In genomic region chrX:1500701-1501624, GRCh38 we compare ENCODE assay signal across 9 cellular contexts. TPM values are rescaled to one million over a fixed set of nuclear protein-coding genes. Genes with fewer than 3 reads are reported as not detected.
A peak's percentile ranks its signal among the peaks of the same experiment; 100 is the strongest.
DNase-seq lines count a peak whose midpoint lies in the region; ATAC-seq and TF ChIP-seq lines count a peak whose summit lies in the region.
"Had no signal": no experiment of that assay in that cellular context is flagged by ENCODE, and none has a peak within 500 bp of the region (broad histone marks: within the 10 kb centered on the region; RNA-seq: fewer than 3 reads in every experiment).

No MANE protein-coding gene starts in this region.

- no peak for TF ChIP-seq CTCF in chondrocyte (IDR thresholded peaks at IDR 0.05)

- H3K27me3 Mint-ChIP-seq in CD4-positive, alpha-beta memory T cell = no peaks in the 10 kb centered on the region
- peaks cover 1% of the 10 kb centered on the region for H3K27me3 Mint-ChIP-seq in chondrocyte (ENCODE audit: low read depth)

- peaks cover 19 to 52% (median 30%) of the 10 kb centered on the region in 4 donors for H3K4me1 Mint-ChIP-seq in CD4-positive, alpha-beta memory T cell
- H3K4me1 Mint-ChIP-seq in chondrocyte (ENCODE audit: low read depth) = no peaks in the 10 kb centered on the region
- H3K4me1 Mint-ChIP-seq: neural crest cell had no signal

- H3K9me3 Mint-ChIP-seq in CD4-positive, alpha-beta memory T cell = peaks cover 0 to 2% (median 0%) of the 10 kb centered on the region in 8 donors
- no peaks in the 10 kb centered on the region for H3K9me3 Mint-ChIP-seq in chondrocyte (ENCODE audit: low read depth)
- H3K9me3 Mint-ChIP-seq: neural crest cell had no signal

- intact Hi-C loops in CD4-positive, alpha-beta memory T cell (cut with micrococcal nuclease) = no loop called here

- ATAC-seq in GM19438 (IDR thresholded peaks at IDR 0.05; ENCODE audit: low read depth, unreplicated experiment) (peak; percentile 62), HG03378 (IDR thresholded peaks at IDR 0.05; ENCODE audit: unreplicated experiment) (peak; percentile 62)

- peak overlapping the region in 1 of 2 donors; percentile 38 for H3K4me3 ChIP-seq in CD4-positive, alpha-beta memory T cell (ENCODE audit: low read length in 2 of 2)
- H3K4me3 ChIP-seq in thymus (ENCODE audit: low read length) = no peak overlapping the region

- CTCF ChIA-PET in CD4-positive, alpha-beta memory T cell (lab: Charles Lee; ENCODE audit: partially characterized antibody) = no interaction called here

- H3K27ac ChIP-seq in CD4-positive, alpha-beta memory T cell (ENCODE audit: low read depth, low read length) = peak overlapping the region; percentile 71
- peak overlapping the region; percentile 77 for H3K27ac ChIP-seq in thymus (ENCODE audit: low read depth)

- POLR2A ChIA-PET in CD4-positive, alpha-beta memory T cell (lab: Charles Lee; ENCODE audit: partially characterized antibody) = no interaction called here

- H3K27me3 ChIP-seq in CD4-positive, alpha-beta memory T cell (ENCODE audit: insufficient read depth, low read length) = no peaks in the 10 kb centered on the region
- no peaks in the 10 kb centered on the region for H3K27me3 ChIP-seq in thymus (ENCODE audit: control insufficient read depth, insufficient read depth)

- peak overlapping the region in 7 of 8 donors; percentile 40 to 74 (median 53) for H3K4me3 Mint-ChIP-seq in CD4-positive, alpha-beta memory T cell
- H3K4me3 Mint-ChIP-seq in chondrocyte (ENCODE audit: unreplicated experiment) = no peak overlapping the region
- H3K4me3 Mint-ChIP-seq: neural crest cell had no signal

- peak in 3 of 5 donors; percentile 39 to 60 (median 49) for DNase-seq in CD4-positive, alpha-beta memory T cell
- peak; percentile 73 for DNase-seq in chondrocyte (ENCODE audit: low spot score)
- DNase-seq in SK-N-DZ (ENCODE audit: low spot score) = no peak
- no peak for DNase-seq in NCI-H69 (lab: John Stamatoyannopoulos, UW)
- no peak for DNase-seq in NCI-H446 (lab: John Stamatoyannopoulos, UW)

- WGBS in thymus = 87% methylated on average over 23 of the region's 23 CpGs

- peak overlapping the region; percentile 74 to 92 (median 82) for H3K27ac Mint-ChIP-seq in CD4-positive, alpha-beta memory T cell
- H3K27ac Mint-ChIP-seq in chondrocyte (ENCODE audit: unreplicated experiment) = no peak overlapping the region

- peaks cover 33% of the 10 kb centered on the region for H3K4me1 ChIP-seq in CD4-positive, alpha-beta memory T cell (ENCODE audit: insufficient read depth, low read length)
- peaks cover 14% of the 10 kb centered on the region for H3K4me1 ChIP-seq in thymus (ENCODE audit: control insufficient read depth, insufficient read depth, low read length)

- peaks cover 15% of the 10 kb centered on the region for H3K36me3 ChIP-seq in CD4-positive, alpha-beta memory T cell (ENCODE audit: insufficient read depth, low read length)
- peaks cover 17% of the 10 kb centered on the region for H3K36me3 ChIP-seq in thymus (ENCODE audit: control insufficient read depth, insufficient read depth)

- H3K36me3 Mint-ChIP-seq in CD4-positive, alpha-beta memory T cell = peaks cover 6 to 43% of the 10 kb centered on the region in 2 donors
- H3K36me3 Mint-ChIP-seq in chondrocyte (ENCODE audit: low read depth) = no peaks in the 10 kb centered on the region

- no peaks in the 10 kb centered on the region for H3K9me3 ChIP-seq in CD4-positive, alpha-beta memory T cell (ENCODE audit: control insufficient read depth in 1 of 2, low read length in 2 of 2)
- no peaks in the 10 kb centered on the region for H3K9me3 ChIP-seq in thymus (ENCODE audit: control insufficient read depth)

RNA-seq across cellular contexts. Expression of gene P2RY8, which starts 36.0 kb away (rescaled TPM):
- 100 to 1,000 TPM; 195 TPM for total RNA-seq in CD4-positive, alpha-beta memory T cell
- polyA plus RNA-seq in CD4-positive, alpha-beta memory T cell = 100 to 1,000 TPM; 194 to 261 TPM
- total RNA-seq in chondrocyte = not detected in 3 replicates
- 12.9 TPM for polyA plus RNA-seq in thymus
- not detected in 2 replicates for polyA plus RNA-seq in SK-N-DZ (2014; cell fraction: cytosol; rRNA removed)
- not detected in 2 replicates for polyA plus RNA-seq in SK-N-DZ (2014; cell fraction: nucleus; rRNA removed)
- total RNA-seq: neural crest cell had no signal

RNA-seq across cellular contexts. Expression of gene ASMTL, which starts 48.3 kb away (rescaled TPM):
- total RNA-seq in CD4-positive, alpha-beta memory T cell = 10 to 100 TPM; 35.9 to 37.9 TPM
- 10 to 100 TPM; 35.0 to 50.4 TPM for polyA plus RNA-seq in CD4-positive, alpha-beta memory T cell
- total RNA-seq in chondrocyte = 19.6 to 29.0 TPM (median 20.2 TPM) in 3 replicates
- 33.0 TPM for polyA plus RNA-seq in thymus
- polyA plus RNA-seq in SK-N-DZ (2014; cell fraction: cytosol; rRNA removed) = 2.3 and 3.5 TPM in 2 replicates
- 5.2 and 6.5 TPM in 2 replicates for polyA plus RNA-seq in SK-N-DZ (2014; cell fraction: nucleus; rRNA removed)

Comparison
In these comparisons a context has a peak if more than half of its experiments do, and no peak if none do; other contexts are left out.
1. DNase-seq: peak in CD4-positive, alpha-beta memory T cell (3 of 5) and chondrocyte (single experiment); none in SK-N-DZ (single experiment), NCI-H69 (single experiment) and NCI-H446 (0 of 2).
2. RNA of gene P2RY8, which starts 36.0 kb away (total RNA-seq): 195 TPM in CD4-positive, alpha-beta memory T cell; not detected in chondrocyte; every median in the first group is over 100 times any median in the second.